ENCODE assay signal across 15 cellular contexts in the genomic region with DNA sequence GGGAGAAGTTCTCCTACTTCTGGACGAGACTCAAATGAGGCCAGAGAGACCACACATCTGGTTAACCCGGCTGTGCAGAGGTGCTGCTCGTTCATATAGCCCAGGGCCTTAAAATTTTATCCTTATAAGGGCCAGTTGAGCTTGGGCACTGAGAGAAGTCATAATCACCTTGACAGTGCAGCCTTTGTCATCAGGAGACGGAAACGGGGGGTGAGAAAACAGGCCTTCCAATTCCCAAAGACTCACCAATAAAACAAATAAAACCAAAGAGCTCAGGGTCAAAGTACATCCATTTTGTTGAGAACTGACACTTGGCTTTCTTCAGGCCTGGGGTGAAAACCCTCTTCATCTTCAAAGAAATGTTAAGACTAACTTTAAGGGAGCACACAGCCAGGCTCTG.
DNase-seq lines count a peak whose midpoint lies in the region; ATAC-seq and TF ChIP-seq lines count a peak whose summit lies in the region.
"Had no signal": no experiment of that assay in that cellular context is flagged by ENCODE, and none has a peak within 500 bp of the region (broad histone marks: within the 10 kb centered on the region; RNA-seq: fewer than 3 reads in every experiment).

No MANE protein-coding gene starts in this region.

- H3K27ac Mint-ChIP-seq in natural killer cell treated with Interleukin-12 subunit alpha and Interleukin-12 subunit beta and Interleukin-15 and Interleukin-18, amount 100 ng/mL, for 72 hours = peak overlapping the region; percentile 38 to 81
- H3K27ac Mint-ChIP-seq in natural killer cell = peak overlapping the region in 1 of 2 donors; percentile 99
- no peak overlapping the region for H3K27ac Mint-ChIP-seq in T-helper 2 cell treated with Interferon-gamma antibody and Interleukin-4, amounts not matched to agents 5 μg/mL and 100 μg/mL, for 36 hours
- H3K27ac Mint-ChIP-seq: GM23338, IgD-negative memory B cell had no signal

- H3K4me1 Mint-ChIP-seq in natural killer cell treated with Interleukin-12 subunit alpha and Interleukin-12 subunit beta and Interleukin-15 and Interleukin-18, amount 100 ng/mL, for 72 hours (ENCODE audit: low read depth in 2 of 2) = peaks cover 31 to 47% of the 10 kb centered on the region in 2 donors
- peaks cover 33 to 34% of the 10 kb centered on the region in 2 donors for H3K4me1 Mint-ChIP-seq in natural killer cell
- peaks cover 2% of the 10 kb centered on the region for H3K4me1 Mint-ChIP-seq in T-helper 2 cell treated with Interferon-gamma antibody and Interleukin-4, amounts not matched to agents 5 μg/mL and 100 μg/mL, for 36 hours (ENCODE audit: low read depth)
- H3K4me1 Mint-ChIP-seq: IgD-negative memory B cell had no signal

- peaks cover 39% of the 10 kb centered on the region for H3K36me3 Mint-ChIP-seq in natural killer cell treated with Interleukin-12 subunit alpha and Interleukin-12 subunit beta and Interleukin-15 and Interleukin-18, amount 100 ng/mL, for 72 hours
- peaks cover 26% of the 10 kb centered on the region for H3K36me3 Mint-ChIP-seq in natural killer cell
- H3K36me3 Mint-ChIP-seq in T-helper 2 cell treated with Interferon-gamma antibody and Interleukin-4, amounts not matched to agents 5 μg/mL and 100 μg/mL, for 36 hours (ENCODE audit: low read depth) = peaks cover 24% of the 10 kb centered on the region

- H3K9me3 ChIP-seq in mucosa of descending colon (no peaks in the 10 kb centered on the region), stomach smooth muscle (ENCODE audit: control insufficient read depth in 2 of 2, low read length in 2 of 2) (no peaks in the 10 kb centered on the region), transverse colon (no peaks in the 10 kb centered on the region)

- H3K4me1 ChIP-seq in mucosa of descending colon (ENCODE audit: low read depth) (no peaks in the 10 kb centered on the region), stomach smooth muscle (ENCODE audit: control insufficient read depth, insufficient read depth, low read length) (no peaks in the 10 kb centered on the region), transverse colon (peaks cover 0 to 2% (median 0%) of the 10 kb centered on the region in 4 donors)

- no peaks in the 10 kb centered on the region for H3K27me3 ChIP-seq in stomach smooth muscle (ENCODE audit: control insufficient read depth in 1 of 2, insufficient read depth in 2 of 2, low read length in 2 of 2)
- H3K27me3 ChIP-seq in transverse colon = no peaks in the 10 kb centered on the region
- H3K27me3 ChIP-seq: BLaER1 had no signal

- DNase-seq in natural killer cell treated with Interleukin-12 subunit alpha and Interleukin-12 subunit beta and Interleukin-15 and Interleukin-18, amount 100 ng/mL, for 72 hours (ENCODE audit: low spot score) = no peak
- DNase-seq in natural killer cell = no peak
- peak in 1 of 3 donors; percentile 25 for DNase-seq in mucosa of descending colon
- no peak for DNase-seq in transverse colon
- DNase-seq in T-helper 2 cell treated with Interferon-gamma antibody and Interleukin-4, amounts not matched to agents 5 μg/mL and 100 μg/mL, for 36 hours (ENCODE audit: low spot score) = no peak
- no peak for DNase-seq in GM10266 (ENCODE audit: extremely low spot score)
- DNase-seq: 8988T; AML-193; CD8-positive, alpha-beta memory T cell; DMS53; H7 had no signal

- no peaks in the 10 kb centered on the region for H3K27me3 Mint-ChIP-seq in natural killer cell treated with Interleukin-12 subunit alpha and Interleukin-12 subunit beta and Interleukin-15 and Interleukin-18, amount 100 ng/mL, for 72 hours
- H3K27me3 Mint-ChIP-seq in natural killer cell (ENCODE audit: low read depth in 2 of 2) = no peaks in the 10 kb centered on the region
- no peaks in the 10 kb centered on the region for H3K27me3 Mint-ChIP-seq in T-helper 2 cell treated with Interferon-gamma antibody and Interleukin-4, amounts not matched to agents 5 μg/mL and 100 μg/mL, for 36 hours (ENCODE audit: low read depth)
- H3K27me3 Mint-ChIP-seq: CD8-positive, alpha-beta memory T cell had no signal

- TF ChIP-seq CTCF in natural killer cell (IDR thresholded peaks at IDR 0.05) (no peak), mucosa of descending colon (IDR thresholded peaks at IDR 0.05) (no peak), transverse colon (IDR thresholded peaks at IDR 0.05) (no peak), GM10266 (IDR thresholded peaks at IDR 0.05; ENCODE audit: control insufficient read depth, insufficient read depth, low read depth, missing control alignments) (no peak)

- WGBS in transverse colon (ENCODE audit: low coverage in 1 of 2), 2 donors = 24 to 70% methylated on average over 3 to 5 of the region's 5 CpGs

- no peak for TF ChIP-seq EP300 in transverse colon (IDR thresholded peaks at IDR 0.05; ENCODE audit: low read depth)

- H3K9me3 Mint-ChIP-seq in natural killer cell treated with Interleukin-12 subunit alpha and Interleukin-12 subunit beta and Interleukin-15 and Interleukin-18, amount 100 ng/mL, for 72 hours = peaks cover 4% of the 10 kb centered on the region
- H3K9me3 Mint-ChIP-seq in natural killer cell = no peaks in the 10 kb centered on the region
- no peaks in the 10 kb centered on the region for H3K9me3 Mint-ChIP-seq in T-helper 2 cell treated with Interferon-gamma antibody and Interleukin-4, amounts not matched to agents 5 μg/mL and 100 μg/mL, for 36 hours
- H3K9me3 Mint-ChIP-seq: CD8-positive, alpha-beta memory T cell; GM23338; IgD-negative memory B cell had no signal

- intact Hi-C loops in natural killer cell (cut with micrococcal nuclease) (no loop called here), mucosa of descending colon (cut with DNase I, micrococcal nuclease) (no loop called here), transverse colon (cut with DNase I; ENCODE audit: low total_unique reads) (loop anchor here (10.0 kb wide), 1 partner anchor 204 kb away; no protein-coding TSS in a partner anchor)

- no peak overlapping the region for H3K9ac ChIP-seq in stomach smooth muscle (ENCODE audit: low read length in 2 of 2)
- H3K9ac ChIP-seq: BLaER1 had no signal

- H3K4me3 Mint-ChIP-seq in natural killer cell treated with Interleukin-12 subunit alpha and Interleukin-12 subunit beta and Interleukin-15 and Interleukin-18, amount 100 ng/mL, for 72 hours = no peak overlapping the region
- H3K4me3 Mint-ChIP-seq in natural killer cell = no peak overlapping the region
- H3K4me3 Mint-ChIP-seq in T-helper 2 cell treated with Interferon-gamma antibody and Interleukin-4, amounts not matched to agents 5 μg/mL and 100 μg/mL, for 36 hours = no peak overlapping the region
- H3K4me3 Mint-ChIP-seq: CD8-positive, alpha-beta memory T cell; GM23338 had no signal

- TF ChIP-seq POLR2A in transverse colon (IDR thresholded peaks at IDR 0.05) = no peak

- no peaks in the 10 kb centered on the region for H3K36me3 ChIP-seq in mucosa of descending colon (ENCODE audit: low read depth)
- H3K36me3 ChIP-seq in stomach smooth muscle (ENCODE audit: control insufficient read depth in 2 of 2, insufficient read depth in 2 of 2, low read length in 2 of 2) = peaks cover 46 to 47% of the 10 kb centered on the region in 2 donors
- no peaks in the 10 kb centered on the region for H3K36me3 ChIP-seq in transverse colon

- no peak for ATAC-seq in natural killer cell treated with Interleukin-12 subunit alpha and Interleukin-12 subunit beta and Interleukin-15 and Interleukin-18, amount 100 ng/mL, for 72 hours
- ATAC-seq in natural killer cell (no peak), mucosa of descending colon (peak; percentile 73)
- ATAC-seq: GM23338 had no signal

- H3K4me3 ChIP-seq in mucosa of descending colon (no peak overlapping the region), stomach smooth muscle (ENCODE audit: low read length in 2 of 2) (no peak overlapping the region), transverse colon (no peak overlapping the region)
- H3K4me3 ChIP-seq: BLaER1, GM23338 had no signal

- H3K27ac ChIP-seq in stomach smooth muscle (ENCODE audit: low read length) (peak overlapping the region; percentile 6), transverse colon (no peak overlapping the region)
- H3K27ac ChIP-seq: BLaER1 had no signal

- in situ Hi-C loops in transverse colon (cut with MboI; ENCODE audit: low pct_ligation_motif_present in 1 of 4, low pct_unique_long_range_greater_than_20kb in 1 of 4, low sequenced_read_pairs in 3 of 4) = no loop called here
